8 cellular contexts compared by ENCODE assay signal in the genomic region with DNA sequence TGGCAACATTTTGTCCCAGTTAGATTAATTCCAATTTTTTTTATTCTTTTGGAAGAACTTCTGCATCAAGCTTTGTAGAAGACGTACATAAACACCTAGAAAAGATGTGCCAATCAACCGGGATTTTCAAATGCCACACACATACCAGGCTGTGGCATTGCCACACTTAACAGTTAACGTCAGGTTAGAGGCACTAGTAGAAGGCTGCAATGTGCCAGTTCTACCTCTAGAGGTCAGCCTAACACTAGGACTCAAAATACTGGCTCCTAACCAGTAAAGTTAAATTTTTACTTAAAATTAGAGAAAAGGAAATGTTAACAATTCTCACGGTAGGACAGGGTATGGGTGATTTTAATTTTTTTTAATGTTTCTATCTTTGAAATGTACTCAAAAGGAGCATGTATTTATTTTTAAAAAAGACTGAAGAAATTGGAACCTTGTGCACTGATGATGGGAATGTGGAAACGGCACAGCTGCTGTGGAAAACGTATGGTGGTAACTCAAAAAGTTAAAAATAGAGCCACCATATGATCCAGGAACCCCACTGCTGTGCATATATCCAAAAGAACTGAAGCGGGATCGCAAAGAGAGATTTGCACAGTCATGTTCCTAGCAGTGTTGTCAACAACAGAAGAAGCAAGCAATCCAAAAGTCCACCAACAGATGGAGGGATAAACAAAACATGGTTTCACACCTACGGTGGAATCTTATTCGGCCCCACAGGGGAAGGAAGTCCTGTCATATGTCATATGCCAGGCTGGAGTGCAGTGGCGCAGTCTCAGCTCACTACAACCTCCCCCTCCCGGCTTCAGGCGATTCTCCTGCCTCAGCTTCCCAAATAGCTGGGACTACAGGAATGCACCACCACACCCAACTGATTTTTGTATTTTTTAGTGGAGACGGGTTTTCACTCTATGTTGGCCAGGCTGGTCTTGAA. TPM values are rescaled to one million over a fixed set of nuclear protein-coding genes. Genes with fewer than 3 reads are reported as not detected.
A peak's percentile ranks its signal among the peaks of the same experiment; 100 is the strongest.
DNase-seq lines count a peak whose midpoint lies in the region; ATAC-seq and TF ChIP-seq lines count a peak whose summit lies in the region.

No MANE protein-coding gene starts in this region.

- peak; percentile 93 for TF ChIP-seq CTCF in 22Rv1 (IDR thresholded peaks at IDR 0.05)
- peak; percentile 89 for TF ChIP-seq CTCF in GM12872 (IDR thresholded peaks at IDR 0.05; ENCODE audit: insufficient read depth, low read depth, low read length)
- TF ChIP-seq CTCF in left ventricle myocardium inferior (IDR thresholded peaks at IDR 0.05; ENCODE audit: borderline replicate concordance): peak; percentile 98

- H3K27me3 ChIP-seq in left ventricle myocardium inferior (ENCODE audit: low read depth): no peaks in the 10 kb centered on the region

- peaks cover 6% of the 10 kb centered on the region for H3K9me3 ChIP-seq in left ventricle myocardium inferior (replicated peaks)

- H3K4me1 ChIP-seq in left ventricle myocardium inferior: peaks cover 12% of the 10 kb centered on the region

- intact Hi-C loops in left ventricle myocardium inferior (cut with micrococcal nuclease): loop anchor here (10.0 kb wide), 2 partner anchors 219 to 429 kb away; no protein-coding TSS in a partner anchor

- peak; percentile 61 for DNase-seq in LoVo (ENCODE audit: low spot score)
- peak; percentile 60 for DNase-seq in SW480 (ENCODE audit: low spot score)
- DNase-seq in amygdala (lab: John Stamatoyannopoulos, UW): peak in 38 of 56 donors; percentile 5 to 84 (median 32)
- DNase-seq in left ventricle myocardium inferior: no peak
- peak; percentile 72 for DNase-seq in putamen (ENCODE audit: low spot score)

- peak overlapping the region; percentile 37 for H3K4me3 ChIP-seq in left ventricle myocardium inferior

- H3K27ac ChIP-seq in 22Rv1: no peak overlapping the region
- no peak overlapping the region for H3K27ac ChIP-seq in left ventricle myocardium inferior (replicated peaks)

- H3K36me3 ChIP-seq in left ventricle myocardium inferior: peaks cover 8% of the 10 kb centered on the region

- ATAC-seq in GM21423 (IDR thresholded peaks at IDR 0.05; ENCODE audit: unreplicated experiment): no peak

RNA-seq across cellular contexts. Expression of gene CRYL1, which starts 30.3 kb away (rescaled TPM):
- total RNA-seq in left ventricle myocardium inferior: 20.5 TPM
